1 cellular context compared by ENCODE assay signal in the genomic region with DNA sequence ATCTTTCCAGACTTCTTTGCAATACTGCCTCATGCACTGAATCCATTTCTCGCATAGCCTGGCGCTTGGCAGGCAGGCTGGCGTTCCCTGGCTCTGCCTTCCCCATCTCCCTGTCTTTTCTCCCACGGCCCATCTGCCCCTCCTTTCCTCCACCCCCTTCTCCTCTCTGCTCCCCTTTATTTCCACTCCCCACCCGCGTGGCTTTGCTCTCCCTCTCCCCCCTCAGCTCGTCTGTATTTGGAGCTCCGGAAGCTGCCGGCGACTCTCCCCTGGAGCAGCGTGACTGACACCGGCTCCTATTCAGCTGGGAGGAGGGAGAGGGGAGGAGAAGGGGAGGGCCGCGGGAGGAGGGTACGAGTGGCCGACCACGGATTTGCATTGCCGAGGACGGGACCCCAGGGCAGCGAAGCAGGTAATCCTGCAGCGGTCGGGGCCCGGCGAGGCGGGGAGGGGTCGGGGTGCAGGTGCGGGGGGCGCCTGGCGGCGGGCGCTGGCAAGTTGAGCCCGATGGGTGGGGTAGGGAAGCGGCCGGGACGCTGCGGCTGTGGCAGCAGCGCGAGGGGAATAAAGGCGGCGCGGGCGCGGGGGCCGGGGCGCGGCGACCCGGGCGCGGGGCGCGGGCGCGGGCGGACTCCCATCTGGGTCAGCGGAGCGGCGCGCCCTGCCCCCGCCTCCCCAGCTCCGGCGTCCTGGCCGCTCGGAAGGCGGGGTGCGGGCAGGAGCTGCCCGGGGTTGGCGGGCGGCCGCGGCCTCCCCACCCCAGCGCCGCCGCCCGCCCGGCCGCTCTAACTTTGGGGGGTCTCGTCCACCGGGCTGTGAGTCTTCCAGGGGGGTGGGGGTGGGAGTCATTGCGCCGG.
A peak's percentile ranks its signal among the peaks of the same experiment; 100 is the strongest.
TF ChIP-seq lines count a peak whose summit lies in the region.

A gene with protein sequence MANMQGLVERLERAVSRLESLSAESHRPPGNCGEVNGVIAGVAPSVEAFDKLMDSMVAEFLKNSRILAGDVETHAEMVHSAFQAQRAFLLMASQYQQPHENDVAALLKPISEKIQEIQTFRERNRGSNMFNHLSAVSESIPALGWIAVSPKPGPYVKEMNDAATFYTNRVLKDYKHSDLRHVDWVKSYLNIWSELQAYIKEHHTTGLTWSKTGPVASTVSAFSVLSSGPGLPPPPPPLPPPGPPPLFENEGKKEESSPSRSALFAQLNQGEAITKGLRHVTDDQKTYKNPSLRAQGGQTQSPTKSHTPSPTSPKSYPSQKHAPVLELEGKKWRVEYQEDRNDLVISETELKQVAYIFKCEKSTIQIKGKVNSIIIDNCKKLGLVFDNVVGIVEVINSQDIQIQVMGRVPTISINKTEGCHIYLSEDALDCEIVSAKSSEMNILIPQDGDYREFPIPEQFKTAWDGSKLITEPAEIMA (plus strand): TSS at position 261 of the 857 bp plus-strand sequence. CDS start 27,961 bp downstream, outside the sequence.

TF ChIP-seq in HepG2, 621 proteins besides CTCF, POLR2A, EP300 and RAD21 (continued from another document and continues in another):
- TF ChIP-seq, protein P1, sequence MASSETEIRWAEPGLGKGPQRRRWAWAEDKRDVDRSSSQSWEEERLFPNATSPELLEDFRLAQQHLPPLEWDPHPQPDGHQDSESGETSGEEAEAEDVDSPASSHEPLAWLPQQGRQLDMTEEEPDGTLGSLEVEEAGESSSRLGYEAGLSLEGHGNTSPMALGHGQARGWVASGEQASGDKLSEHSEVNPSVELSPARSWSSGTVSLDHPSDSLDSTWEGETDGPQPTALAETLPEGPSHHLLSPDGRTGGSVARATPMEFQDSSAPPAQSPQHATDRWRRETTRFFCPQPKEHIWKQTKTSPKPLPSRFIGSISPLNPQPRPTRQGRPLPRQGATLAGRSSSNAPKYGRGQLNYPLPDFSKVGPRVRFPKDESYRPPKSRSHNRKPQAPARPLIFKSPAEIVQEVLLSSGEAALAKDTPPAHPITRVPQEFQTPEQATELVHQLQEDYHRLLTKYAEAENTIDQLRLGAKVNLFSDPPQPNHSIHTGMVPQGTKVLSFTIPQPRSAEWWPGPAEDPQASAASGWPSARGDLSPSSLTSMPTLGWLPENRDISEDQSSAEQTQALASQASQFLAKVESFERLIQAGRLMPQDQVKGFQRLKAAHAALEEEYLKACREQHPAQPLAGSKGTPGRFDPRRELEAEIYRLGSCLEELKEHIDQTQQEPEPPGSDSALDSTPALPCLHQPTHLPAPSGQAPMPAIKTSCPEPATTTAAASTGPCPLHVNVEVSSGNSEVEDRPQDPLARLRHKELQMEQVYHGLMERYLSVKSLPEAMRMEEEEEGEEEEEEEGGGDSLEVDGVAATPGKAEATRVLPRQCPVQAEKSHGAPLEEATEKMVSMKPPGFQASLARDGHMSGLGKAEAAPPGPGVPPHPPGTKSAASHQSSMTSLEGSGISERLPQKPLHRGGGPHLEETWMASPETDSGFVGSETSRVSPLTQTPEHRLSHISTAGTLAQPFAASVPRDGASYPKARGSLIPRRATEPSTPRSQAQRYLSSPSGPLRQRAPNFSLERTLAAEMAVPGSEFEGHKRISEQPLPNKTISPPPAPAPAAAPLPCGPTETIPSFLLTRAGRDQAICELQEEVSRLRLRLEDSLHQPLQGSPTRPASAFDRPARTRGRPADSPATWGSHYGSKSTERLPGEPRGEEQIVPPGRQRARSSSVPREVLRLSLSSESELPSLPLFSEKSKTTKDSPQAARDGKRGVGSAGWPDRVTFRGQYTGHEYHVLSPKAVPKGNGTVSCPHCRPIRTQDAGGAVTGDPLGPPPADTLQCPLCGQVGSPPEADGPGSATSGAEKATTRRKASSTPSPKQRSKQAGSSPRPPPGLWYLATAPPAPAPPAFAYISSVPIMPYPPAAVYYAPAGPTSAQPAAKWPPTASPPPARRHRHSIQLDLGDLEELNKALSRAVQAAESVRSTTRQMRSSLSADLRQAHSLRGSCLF (CRISPR knock-in tag; IDR thresholded peaks at IDR 0.05; ENCODE audit: borderline replicate concordance) = no peak
- TF ChIP-seq PAX8 (CRISPR knock-in tag; IDR thresholded peaks at IDR 0.05; ENCODE audit: borderline replicate concordance) (no peak), YEATS2 (CRISPR knock-in tag; IDR thresholded peaks at IDR 0.05; ENCODE audit: borderline replicate concordance) (0 out of 2 replicates have a peak, but pooled peaks have one; percentile 18), ZFP41 (CRISPR knock-in tag; IDR thresholded peaks at IDR 0.05; ENCODE audit: borderline replicate concordance) (peak; percentile 95), HDAC1 (CRISPR knock-in tag; IDR thresholded peaks at IDR 0.05) (peak; percentile 86), GATA4 (IDR thresholded peaks at IDR 0.05; ENCODE audit: borderline replicate concordance, low read depth) (no peak), ZNF501 (CRISPR knock-in tag; IDR thresholded peaks at IDR 0.05) (peak; percentile 79), ZNF205 (CRISPR knock-in tag; IDR thresholded peaks at IDR 0.05) (no peak), ARNT (IDR thresholded peaks at IDR 0.05) (0 out of 2 replicates have a peak, but pooled peaks have one; percentile 22), NFYC (CRISPR knock-in tag; IDR thresholded peaks at IDR 0.05) (no peak), ZNF432 (CRISPR knock-in tag; IDR thresholded peaks at IDR 0.05; ENCODE audit: borderline replicate concordance) (no peak), ZNF263 (CRISPR knock-in tag; IDR thresholded peaks at IDR 0.05) (peak; percentile 98), ETV5 (CRISPR knock-in tag; IDR thresholded peaks at IDR 0.05; ENCODE audit: borderline replicate concordance) (peak; percentile 79), TGIF2 (CRISPR knock-in tag; IDR thresholded peaks at IDR 0.05) (peak; percentile 85), KDM3A (CRISPR knock-in tag; IDR thresholded peaks at IDR 0.05; ENCODE audit: low read depth) (0 out of 2 replicates have a peak, but pooled peaks have one; percentile 58), KLF13 (CRISPR knock-in tag; IDR thresholded peaks at IDR 0.05) (no peak), NFKBIZ (CRISPR knock-in tag; IDR thresholded peaks at IDR 0.05) (no peak), ZNF260 (CRISPR knock-in tag; IDR thresholded peaks at IDR 0.05; ENCODE audit: borderline replicate concordance, low read depth) (no peak), ZNF549 (CRISPR knock-in tag; IDR thresholded peaks at IDR 0.05) (no peak), SSRP1 (CRISPR knock-in tag; IDR thresholded peaks at IDR 0.05) (no peak; the same call in 1 of the 2 replicates), ZNF891 (CRISPR knock-in tag; IDR thresholded peaks at IDR 0.05) (no peak), ZMYM2 (CRISPR knock-in tag; IDR thresholded peaks at IDR 0.05) (no peak), ZNF781 (CRISPR knock-in tag; IDR thresholded peaks at IDR 0.05; ENCODE audit: borderline replicate concordance, not compliant biosample characterization) (peak; percentile 33), KLF15 (CRISPR knock-in tag; IDR thresholded peaks at IDR 0.05; ENCODE audit: borderline replicate concordance) (no peak), TBX3 (IDR thresholded peaks at IDR 0.05; ENCODE audit: borderline replicate concordance) (no peak), ZNF589 (CRISPR knock-in tag; conservative IDR thresholded peaks at IDR 0.05) (no peak), XBP1 (CRISPR knock-in tag; IDR thresholded peaks at IDR 0.05) (no peak), ZNF335 (CRISPR knock-in tag; IDR thresholded peaks at IDR 0.05) (no peak), ZFP36L1 (CRISPR knock-in tag; IDR thresholded peaks at IDR 0.05) (no peak), DPF2 (CRISPR knock-in tag; IDR thresholded peaks at IDR 0.05; ENCODE audit: borderline replicate concordance, low read depth) (no peak), ZBTB3 (CRISPR knock-in tag; IDR thresholded peaks at IDR 0.05; ENCODE audit: borderline replicate concordance, low read depth) (no peak; the same call in 1 of the 2 replicates)
- TF ChIP-seq, protein P2, sequence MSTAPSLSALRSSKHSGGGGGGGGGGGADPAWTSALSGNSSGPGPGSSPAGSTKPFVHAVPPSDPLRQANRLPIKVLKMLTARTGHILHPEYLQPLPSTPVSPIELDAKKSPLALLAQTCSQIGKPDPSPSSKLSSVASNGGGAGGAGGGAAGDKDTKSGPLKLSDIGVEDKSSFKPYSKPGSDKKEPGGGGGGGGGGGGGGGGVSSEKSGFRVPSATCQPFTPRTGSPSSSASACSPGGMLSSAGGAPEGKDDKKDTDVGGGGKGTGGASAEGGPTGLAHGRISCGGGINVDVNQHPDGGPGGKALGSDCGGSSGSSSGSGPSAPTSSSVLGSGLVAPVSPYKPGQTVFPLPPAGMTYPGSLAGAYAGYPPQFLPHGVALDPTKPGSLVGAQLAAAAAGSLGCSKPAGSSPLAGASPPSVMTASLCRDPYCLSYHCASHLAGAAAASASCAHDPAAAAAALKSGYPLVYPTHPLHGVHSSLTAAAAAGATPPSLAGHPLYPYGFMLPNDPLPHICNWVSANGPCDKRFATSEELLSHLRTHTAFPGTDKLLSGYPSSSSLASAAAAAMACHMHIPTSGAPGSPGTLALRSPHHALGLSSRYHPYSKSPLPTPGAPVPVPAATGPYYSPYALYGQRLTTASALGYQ (CRISPR knock-in tag; IDR thresholded peaks at IDR 0.05) = no peak
- TF ChIP-seq, protein P3, sequence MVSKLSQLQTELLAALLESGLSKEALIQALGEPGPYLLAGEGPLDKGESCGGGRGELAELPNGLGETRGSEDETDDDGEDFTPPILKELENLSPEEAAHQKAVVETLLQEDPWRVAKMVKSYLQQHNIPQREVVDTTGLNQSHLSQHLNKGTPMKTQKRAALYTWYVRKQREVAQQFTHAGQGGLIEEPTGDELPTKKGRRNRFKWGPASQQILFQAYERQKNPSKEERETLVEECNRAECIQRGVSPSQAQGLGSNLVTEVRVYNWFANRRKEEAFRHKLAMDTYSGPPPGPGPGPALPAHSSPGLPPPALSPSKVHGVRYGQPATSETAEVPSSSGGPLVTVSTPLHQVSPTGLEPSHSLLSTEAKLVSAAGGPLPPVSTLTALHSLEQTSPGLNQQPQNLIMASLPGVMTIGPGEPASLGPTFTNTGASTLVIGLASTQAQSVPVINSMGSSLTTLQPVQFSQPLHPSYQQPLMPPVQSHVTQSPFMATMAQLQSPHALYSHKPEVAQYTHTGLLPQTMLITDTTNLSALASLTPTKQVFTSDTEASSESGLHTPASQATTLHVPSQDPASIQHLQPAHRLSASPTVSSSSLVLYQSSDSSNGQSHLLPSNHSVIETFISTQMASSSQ (IDR thresholded peaks at IDR 0.05; ENCODE audit: low read depth) = no peak
- TF ChIP-seq, protein P3 (CRISPR knock-in tag; IDR thresholded peaks at IDR 0.05; ENCODE audit: borderline replicate concordance) = no peak
- TF ChIP-seq, protein P4, sequence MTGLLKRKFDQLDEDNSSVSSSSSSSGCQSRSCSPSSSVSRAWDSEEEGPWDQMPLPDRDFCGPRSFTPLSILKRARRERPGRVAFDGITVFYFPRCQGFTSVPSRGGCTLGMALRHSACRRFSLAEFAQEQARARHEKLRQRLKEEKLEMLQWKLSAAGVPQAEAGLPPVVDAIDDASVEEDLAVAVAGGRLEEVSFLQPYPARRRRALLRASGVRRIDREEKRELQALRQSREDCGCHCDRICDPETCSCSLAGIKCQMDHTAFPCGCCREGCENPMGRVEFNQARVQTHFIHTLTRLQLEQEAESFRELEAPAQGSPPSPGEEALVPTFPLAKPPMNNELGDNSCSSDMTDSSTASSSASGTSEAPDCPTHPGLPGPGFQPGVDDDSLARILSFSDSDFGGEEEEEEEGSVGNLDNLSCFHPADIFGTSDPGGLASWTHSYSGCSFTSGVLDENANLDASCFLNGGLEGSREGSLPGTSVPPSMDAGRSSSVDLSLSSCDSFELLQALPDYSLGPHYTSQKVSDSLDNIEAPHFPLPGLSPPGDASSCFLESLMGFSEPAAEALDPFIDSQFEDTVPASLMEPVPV (CRISPR knock-in tag; IDR thresholded peaks at IDR 0.05) = no peak
- TF ChIP-seq, protein P5, sequence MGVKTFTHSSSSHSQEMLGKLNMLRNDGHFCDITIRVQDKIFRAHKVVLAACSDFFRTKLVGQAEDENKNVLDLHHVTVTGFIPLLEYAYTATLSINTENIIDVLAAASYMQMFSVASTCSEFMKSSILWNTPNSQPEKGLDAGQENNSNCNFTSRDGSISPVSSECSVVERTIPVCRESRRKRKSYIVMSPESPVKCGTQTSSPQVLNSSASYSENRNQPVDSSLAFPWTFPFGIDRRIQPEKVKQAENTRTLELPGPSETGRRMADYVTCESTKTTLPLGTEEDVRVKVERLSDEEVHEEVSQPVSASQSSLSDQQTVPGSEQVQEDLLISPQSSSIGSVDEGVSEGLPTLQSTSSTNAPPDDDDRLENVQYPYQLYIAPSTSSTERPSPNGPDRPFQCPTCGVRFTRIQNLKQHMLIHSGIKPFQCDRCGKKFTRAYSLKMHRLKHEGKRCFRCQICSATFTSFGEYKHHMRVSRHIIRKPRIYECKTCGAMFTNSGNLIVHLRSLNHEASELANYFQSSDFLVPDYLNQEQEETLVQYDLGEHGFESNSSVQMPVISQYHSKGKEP (CRISPR knock-in tag; IDR thresholded peaks at IDR 0.05) = no peak
- TF ChIP-seq, protein P6, sequence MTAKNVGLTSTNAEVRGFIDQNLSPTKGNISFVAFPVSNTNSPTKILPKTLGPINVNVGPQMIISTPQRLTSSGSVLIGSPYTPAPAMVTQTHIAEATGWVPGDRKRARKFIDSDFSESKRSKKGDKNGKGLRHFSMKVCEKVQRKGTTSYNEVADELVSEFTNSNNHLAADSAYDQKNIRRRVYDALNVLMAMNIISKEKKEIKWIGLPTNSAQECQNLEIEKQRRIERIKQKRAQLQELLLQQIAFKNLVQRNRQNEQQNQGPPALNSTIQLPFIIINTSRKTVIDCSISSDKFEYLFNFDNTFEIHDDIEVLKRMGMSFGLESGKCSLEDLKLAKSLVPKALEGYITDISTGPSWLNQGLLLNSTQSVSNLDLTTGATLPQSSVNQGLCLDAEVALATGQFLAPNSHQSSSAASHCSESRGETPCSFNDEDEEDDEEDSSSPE (CRISPR knock-in tag; IDR thresholded peaks at IDR 0.05) = no peak
- TF ChIP-seq, protein P7, sequence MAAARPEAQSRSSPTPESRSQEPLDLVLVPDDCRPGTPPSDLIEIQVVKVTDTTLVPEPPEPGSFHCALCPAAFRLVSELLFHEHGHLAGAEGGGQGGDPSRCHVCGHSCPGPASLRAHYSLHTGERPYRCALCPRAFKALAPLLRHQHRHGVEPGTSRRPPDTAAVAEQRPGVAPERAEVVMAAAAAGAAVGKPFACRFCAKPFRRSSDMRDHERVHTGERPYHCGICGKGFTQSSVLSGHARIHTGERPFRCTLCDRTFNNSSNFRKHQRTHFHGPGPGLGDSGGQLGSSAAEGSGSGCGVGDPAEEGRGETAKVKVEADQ (CRISPR knock-in tag; IDR thresholded peaks at IDR 0.05; ENCODE audit: borderline replicate concordance) = peak; percentile 65
